ENCODE assay signal across 19 cellular contexts in genomic region chr20:1500496-1500895, GRCh38. TPM values are rescaled to one million over a fixed set of nuclear protein-coding genes. Genes with fewer than 3 reads are reported as not detected.
DNase-seq lines count a peak whose midpoint lies in the region; ATAC-seq and TF ChIP-seq lines count a peak whose summit lies in the region.
"Had no signal": no experiment of that assay in that cellular context is flagged by ENCODE, and none has a peak within 500 bp of the region (broad histone marks: within the 10 kb centered on the region; RNA-seq: fewer than 3 reads in every experiment).

No MANE protein-coding gene starts in this region.

- H3K9me3 Mint-ChIP-seq in endodermal cell = peaks cover 12% of the 10 kb centered on the region
- H3K9me3 Mint-ChIP-seq: stimulated activated naive CD8-positive, alpha-beta T cell treated with anti-CD3 and anti-CD28 coated beads, Interleukin-15, Interleukin-2, amounts not matched to agents 100 ng/mL and 50 ng/mL, for 24 hours had no signal

- peak overlapping the region; percentile 93 for H2BK5ac ChIP-seq in trophoblast cell (ENCODE audit: low read depth, low read length, poor library complexity)

- H3K23ac ChIP-seq in trophoblast cell (ENCODE audit: low read length) = no peak overlapping the region

- DNase-seq in RWPE2 (ENCODE audit: low spot score) (no peak), endodermal cell (peak; percentile 67), trophoblast cell (peak in 1 of 2 donors; percentile 57), activated gamma-delta T cell treated with Interleukin-2 at 50 U/mL for 16 hours (no peak), testis (no peak)
- DNase-seq: activated CD4-positive, alpha-beta T cell treated with anti-CD3 and anti-CD28 coated beads, Interleukin-2, amount 50 U/mL, for 4 hours; activated T-cell treated with anti-CD3 and anti-CD28 coated beads, Interleukin-2, amount 50 U/mL, for 4 hours; hippocampal formation; NCI-H1436; NCI-H345; SHP77; upper lobe of left lung had no signal

- peaks cover 11% of the 10 kb centered on the region for H3K79me1 ChIP-seq in trophoblast cell (ENCODE audit: low read length)

- H3K27ac ChIP-seq in HUES64 (ENCODE audit: low read depth, low read length) (peak overlapping the region; percentile 53; the same call in 1 of the 2 replicates), RWPE2 (ENCODE audit: poor library complexity, severe bottlenecking) (peak overlapping the region; percentile 93), endodermal cell (ENCODE audit: low read depth, low read length) (no peak overlapping the region), trophoblast cell (ENCODE audit: low read depth, low read length) (no peak overlapping the region), testis (no peak overlapping the region)
- H3K27ac ChIP-seq: upper lobe of left lung had no signal

- no peaks in the 10 kb centered on the region for H3K36me3 ChIP-seq in HUES64 (ENCODE audit: insufficient read depth, low read length)
- H3K36me3 ChIP-seq in RWPE2 (ENCODE audit: low read depth) = no peaks in the 10 kb centered on the region
- H3K36me3 ChIP-seq in endodermal cell (ENCODE audit: control insufficient read depth, insufficient read depth, low read length) = no peaks in the 10 kb centered on the region
- no peaks in the 10 kb centered on the region for H3K36me3 ChIP-seq in trophoblast cell (ENCODE audit: control insufficient read depth in 1 of 2, insufficient read depth in 2 of 2, low read length in 2 of 2)
- no peaks in the 10 kb centered on the region for H3K36me3 ChIP-seq in testis (ENCODE audit: low read depth, missing control alignments)
- H3K36me3 ChIP-seq: upper lobe of left lung had no signal

- H3K4me3 Mint-ChIP-seq in endodermal cell = no peak overlapping the region
- H3K4me3 Mint-ChIP-seq: activated naive CD4-positive, alpha-beta T cell treated with anti-CD3 and anti-CD28 coated beads, Interleukin-2, amount 50 U/mL, for 24 hours; activated T-cell treated with anti-CD3 and anti-CD28 coated beads, Interleukin-2, amount 50 U/mL, for 4 hours; nephron; stimulated activated naive CD8-positive, alpha-beta T cell treated with anti-CD3 and anti-CD28 coated beads, Interleukin-15, Interleukin-2, amounts not matched to agents 100 ng/mL and 50 ng/mL, for 24 hours had no signal

- H3K27me3 ChIP-seq in HUES64 (ENCODE audit: insufficient read depth, low read length) = no peaks in the 10 kb centered on the region
- H3K27me3 ChIP-seq in RWPE2 (ENCODE audit: insufficient read depth, poor library complexity, severe bottlenecking) = no peaks in the 10 kb centered on the region
- no peaks in the 10 kb centered on the region for H3K27me3 ChIP-seq in endodermal cell (ENCODE audit: control insufficient read depth, insufficient read depth, low read length, poor library complexity, severe bottlenecking)
- H3K27me3 ChIP-seq in trophoblast cell (ENCODE audit: insufficient read depth, low read length) = peaks cover 2% of the 10 kb centered on the region
- H3K27me3 ChIP-seq in testis = no peaks in the 10 kb centered on the region
- H3K27me3 ChIP-seq: upper lobe of left lung had no signal

- no peak overlapping the region for H2AFZ ChIP-seq in trophoblast cell (ENCODE audit: insufficient read depth, low read length, poor library complexity)

- H3K9ac ChIP-seq in HUES64 (ENCODE audit: low read depth, low read length) (peak overlapping the region; percentile 21; the same call in 1 of the 2 replicates), endodermal cell (ENCODE audit: extremely low read depth, low read length, poor library complexity, severe bottlenecking) (no peak overlapping the region), trophoblast cell (ENCODE audit: low read length) (no peak overlapping the region)

- H3K36me3 Mint-ChIP-seq in endodermal cell (ENCODE audit: low read depth) = no peaks in the 10 kb centered on the region

- intact Hi-C loops in testis (cut with DNase I; ENCODE audit: low total_unique reads) = no loop called here

- no peak overlapping the region for H3K4me3 ChIP-seq in HUES64 (ENCODE audit: low read length)
- no peak overlapping the region for H3K4me3 ChIP-seq in RWPE2 (ENCODE audit: severe bottlenecking)
- H3K4me3 ChIP-seq in endodermal cell (ENCODE audit: low read length) = peak overlapping the region; percentile 7
- no peak overlapping the region for H3K4me3 ChIP-seq in trophoblast cell (ENCODE audit: low read depth, low read length)
- H3K4me3 ChIP-seq in testis = no peak overlapping the region
- H3K4me3 ChIP-seq: upper lobe of left lung had no signal

- peak overlapping the region; percentile 77 for H4K91ac ChIP-seq in trophoblast cell (ENCODE audit: low read depth, low read length)

- H3K4ac ChIP-seq in trophoblast cell (ENCODE audit: low read depth, low read length) = no peak overlapping the region

- no peaks in the 10 kb centered on the region for H3K79me2 ChIP-seq in trophoblast cell (ENCODE audit: control insufficient read depth, insufficient read depth, low read length, poor library complexity)

- H3K9me3 ChIP-seq in HUES64 (ENCODE audit: insufficient read depth, low read depth, low read length) (0 out of 2 replicates have a peak, but pooled peaks cover 2% of the 10 kb centered on the region), RWPE2 (ENCODE audit: severe bottlenecking) (peaks cover 12% of the 10 kb centered on the region), endodermal cell (ENCODE audit: control insufficient read depth, low read length) (peaks cover 26% of the 10 kb centered on the region), trophoblast cell (ENCODE audit: insufficient read depth, low read depth, low read length) (no peaks in the 10 kb centered on the region), testis (no peaks in the 10 kb centered on the region)
- H3K9me3 ChIP-seq: upper lobe of left lung had no signal

- no peak overlapping the region for H3K18ac ChIP-seq in trophoblast cell (ENCODE audit: low read length)

- peak; percentile 42 for ATAC-seq in RWPE2 (ENCODE audit: low read depth)
- no peak for ATAC-seq in GM18511 (IDR thresholded peaks at IDR 0.05; ENCODE audit: unreplicated experiment)
- ATAC-seq: activated T-cell treated with anti-CD3 and anti-CD28 coated beads, Interleukin-2, amount 50 U/mL, for 4 hours had no signal

- 69% methylated on average over 3 of the region's 3 CpGs for WGBS in HUES64
- 64 to 86% methylated on average over 1 to 3 of the region's 3 CpGs for WGBS in endodermal cell (ENCODE audit: insufficient coverage in 1 of 2, insufficient read length in 1 of 2), 2 experiments
- WGBS in trophoblast cell (ENCODE audit: extremely low coverage, insufficient coverage, insufficient read length) = no CpG with 5 or more reads among the region's 3 CpGs
- 34 to 54% methylated on average over 3 of the region's 3 CpGs for WGBS in testis, 2 donors

- H3K27me3 Mint-ChIP-seq in endodermal cell (ENCODE audit: insufficient read depth) = peaks cover 15% of the 10 kb centered on the region

- H4K8ac ChIP-seq in trophoblast cell (ENCODE audit: low read depth, low read length) = no peak overlapping the region

- H3K27ac Mint-ChIP-seq in endodermal cell = peak overlapping the region; percentile 56
- H3K27ac Mint-ChIP-seq: activated naive CD4-positive, alpha-beta T cell treated with anti-CD3 and anti-CD28 coated beads, Interleukin-2, amount 50 U/mL, for 24 hours; nephron; stimulated activated naive CD8-positive, alpha-beta T cell treated with anti-CD3 and anti-CD28 coated beads, Interleukin-15, Interleukin-2, amounts not matched to agents 100 ng/mL and 50 ng/mL, for 24 hours had no signal

- no peak overlapping the region for H2AK5ac ChIP-seq in trophoblast cell (ENCODE audit: low read length)

- no peak for TF ChIP-seq POLR2A in testis (IDR thresholded peaks at IDR 0.05)

- no peak overlapping the region for H4K12ac ChIP-seq in trophoblast cell (ENCODE audit: low read depth, low read length)

- peaks cover 14% of the 10 kb centered on the region for H3K4me1 ChIP-seq in HUES64 (ENCODE audit: insufficient read depth, low read length)
- peaks cover 24% of the 10 kb centered on the region for H3K4me1 ChIP-seq in RWPE2 (ENCODE audit: insufficient read depth, poor library complexity, severe bottlenecking)
- H3K4me1 ChIP-seq in endodermal cell (ENCODE audit: control insufficient read depth, insufficient read depth, low read length) = no peaks in the 10 kb centered on the region
- peaks cover 9% of the 10 kb centered on the region in 2 experiments for H3K4me1 ChIP-seq in trophoblast cell (ENCODE audit: control insufficient read depth in 1 of 2, insufficient read depth in 2 of 2, low read length in 2 of 2)
- no peaks in the 10 kb centered on the region for H3K4me1 ChIP-seq in testis
- H3K4me1 ChIP-seq: upper lobe of left lung had no signal

- TF ChIP-seq CTCF in RWPE2 (IDR thresholded peaks at IDR 0.05; ENCODE audit: poor library complexity, severe bottlenecking) = no peak
- no peak for TF ChIP-seq CTCF in endodermal cell (conservative IDR thresholded peaks at IDR 0.05)
- TF ChIP-seq CTCF in testis (IDR thresholded peaks at IDR 0.05) = no peak

- H2BK120ac ChIP-seq in trophoblast cell (ENCODE audit: insufficient read depth, low read length, poor library complexity) = peak overlapping the region; percentile 96

- H3K4me2 ChIP-seq in trophoblast cell (ENCODE audit: low read length) = no peak overlapping the region

- H3K14ac ChIP-seq in trophoblast cell (ENCODE audit: low read length) = no peak overlapping the region

- no peak overlapping the region for H2BK12ac ChIP-seq in trophoblast cell (ENCODE audit: low read length)

- H3K4me1 Mint-ChIP-seq in endodermal cell = peaks cover 9% of the 10 kb centered on the region
- H3K4me1 Mint-ChIP-seq: nephron had no signal

RNA-seq across cellular contexts. Expression of gene SIRPB2, which starts 9.3 kb away (rescaled TPM):
- not detected for polyA plus RNA-seq in HUES64 (2013, experiment 1 of 2)
- not detected for polyA plus RNA-seq in HUES64 (2013, experiment 2 of 2)
- total RNA-seq in endodermal cell = not detected
- not detected for polyA plus RNA-seq in endodermal cell (2013, experiment 1 of 2)
- not detected for polyA plus RNA-seq in endodermal cell (2013, experiment 2 of 2)
- 0.83 and 1.1 TPM in 2 replicates for polyA plus RNA-seq in trophoblast cell (2013)
- 1 to 10 TPM in 1 of 2 donors, under 1 TPM in 1; 0.63 to 3.3 TPM for total RNA-seq in testis
- polyA plus RNA-seq in testis (ENCODE audit: insufficient read depth, low read depth, low replicate concordance) = 1.5 TPM
- total RNA-seq: activated T-cell treated with anti-CD3 and anti-CD28 coated beads, Interleukin-2, amount 50 U/mL, for 4 hours; fibroblast of villous mesenchyme; LHCN-M2 had no signal

RNA-seq across cellular contexts. Expression of gene NSFL1C, which starts 33.8 kb away (rescaled TPM):
- 50.5 TPM for polyA plus RNA-seq in HUES64 (2013, experiment 1 of 2)
- polyA plus RNA-seq in HUES64 (2013, experiment 2 of 2) = 50.4 TPM
- total RNA-seq in endodermal cell (100 to 1,000 TPM in 1 of 2 donors, 10 to 100 TPM in 1; 90.9 to 117 TPM), testis (10 to 100 TPM; 61.8 to 63.9 TPM)
- polyA plus RNA-seq in endodermal cell (2013, experiment 1 of 2) = 65.2 TPM
- polyA plus RNA-seq in endodermal cell (2013, experiment 2 of 2) = 61.3 TPM
- 60.7 and 62.9 TPM in 2 replicates for polyA plus RNA-seq in trophoblast cell (2013)
- 107 TPM for polyA plus RNA-seq in testis (ENCODE audit: insufficient read depth, low read depth, low replicate concordance)

RNA-seq across cellular contexts. Expression of gene SIRPD, which starts 57.0 kb away (rescaled TPM):
- polyA plus RNA-seq in HUES64 (2013, experiment 1 of 2) = not detected
- not detected for polyA plus RNA-seq in HUES64 (2013, experiment 2 of 2)
- total RNA-seq in endodermal cell = not detected
- not detected for polyA plus RNA-seq in endodermal cell (2013, experiment 1 of 2)
- polyA plus RNA-seq in endodermal cell (2013, experiment 2 of 2) = not detected
- not detected in 2 replicates for polyA plus RNA-seq in trophoblast cell (2013)
- total RNA-seq in testis = 10 to 100 TPM; 19.1 to 46.7 TPM
- 91.3 TPM for polyA plus RNA-seq in testis (ENCODE audit: insufficient read depth, low read depth, low replicate concordance)
- total RNA-seq: activated T-cell treated with anti-CD3 and anti-CD28 coated beads, Interleukin-2, amount 50 U/mL, for 4 hours; fibroblast of villous mesenchyme; LHCN-M2 had no signal

Comparison
In these comparisons a context has a peak if more than half of its experiments do, and no peak if none do; other contexts are left out.
1. H3K27ac ChIP-seq: peak in HUES64 (single experiment) and RWPE2 (single experiment); none in endodermal cell (single experiment), trophoblast cell (single experiment) and testis (0 of 2).
2. RNA of gene SIRPD, which starts 57.0 kb away (total RNA-seq): 19.1 to 46.7 TPM in testis; not detected in endodermal cell; every median in the first group is over 10 times any median in the second.